ENCODE assay signal across 8 cellular contexts in the genomic region with DNA sequence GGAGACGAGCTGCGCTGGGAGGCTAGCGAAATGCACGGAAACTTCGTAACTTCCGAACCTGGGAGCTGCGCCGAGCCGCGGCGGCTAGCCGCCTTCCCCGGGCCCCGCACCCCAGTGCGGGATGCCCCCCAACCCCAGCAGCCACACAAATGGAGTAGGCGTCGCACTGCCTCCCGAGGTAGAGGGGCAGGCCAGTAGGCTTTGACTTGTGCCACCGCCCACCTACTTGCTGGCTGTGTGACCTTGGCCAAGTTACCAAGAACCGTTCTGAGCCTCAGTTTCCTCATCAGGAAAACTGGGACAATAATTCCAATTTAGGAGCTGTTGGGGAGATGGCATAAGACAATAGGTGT. TPM values are rescaled to one million over a fixed set of nuclear protein-coding genes. Genes with fewer than 3 reads are reported as not detected.
A peak's percentile ranks its signal among the peaks of the same experiment; 100 is the strongest.
DNase-seq lines count a peak whose midpoint lies in the region; ATAC-seq, FAIRE-seq and TF ChIP-seq lines count a peak whose summit lies in the region.

No MANE protein-coding gene starts in this region.

- H3K27ac Mint-ChIP-seq in chondrocyte (ENCODE audit: unreplicated experiment), result no peak overlapping the region
- H3K27ac Mint-ChIP-seq in naive thymus-derived CD4-positive, alpha-beta T cell, result peak overlapping the region in 7 of 9 donors; percentile 30 to 90 (median 74)

- intact Hi-C loops in A673 (cut with micrococcal nuclease; ENCODE audit: unreplicated experiment) (no loop called here), IMR-90 (cut with micrococcal nuclease) (loop anchor here (5.0 kb wide), 1 partner anchor 68 kb away; no protein-coding TSS in a partner anchor)
- intact Hi-C loops in naive thymus-derived CD4-positive, alpha-beta T cell (cut with micrococcal nuclease), result loop anchor here (1.0 to 10.0 kb wide), 17 partner anchors 36 to 1583 kb away; a partner anchor contains a TSS

- peak overlapping the region; percentile 96 for H3K4me3 ChIP-seq in A673 (ENCODE audit: low read depth, low read length, poor library complexity, severe bottlenecking)
- peak overlapping the region; percentile 100 for H3K4me3 ChIP-seq in IMR-90 (ENCODE audit: insufficient read depth, low read depth, low read length)
- peak overlapping the region; percentile 76 for H3K4me3 ChIP-seq in naive thymus-derived CD4-positive, alpha-beta T cell (ENCODE audit: low read length)

- H2AK5ac ChIP-seq in IMR-90 (ENCODE audit: low read depth, low read length), result no peak overlapping the region

- H3K14ac ChIP-seq in IMR-90 (replicated peaks; ENCODE audit: low read depth, low read length), result no peak overlapping the region

- TF ChIP-seq RAD21 in IMR-90 (IDR thresholded peaks at IDR 0.05; ENCODE audit: low read length), result no peak

- H3K18ac ChIP-seq in IMR-90 (ENCODE audit: low read depth, low read length), result no peak overlapping the region

- BruUV-seq in A673 (replicated peaks; lab: Mats Ljungman, UMichigan) (no TSS peak), IMR-90 (replicated peaks; lab: Mats Ljungman, UMichigan) (no TSS peak)

- no peak overlapping the region for H3K9ac ChIP-seq in IMR-90 (ENCODE audit: low read depth, low read length)

- no peaks in the 10 kb centered on the region for H3K9me3 ChIP-seq in A673 (ENCODE audit: low read depth, low read length, poor library complexity, severe bottlenecking)
- no peaks in the 10 kb centered on the region for H3K9me3 ChIP-seq in IMR-90 (ENCODE audit: control insufficient read depth, insufficient read depth, low read length)
- H3K9me3 ChIP-seq in naive thymus-derived CD4-positive, alpha-beta T cell (ENCODE audit: control insufficient read depth in 2 of 3, low read length in 3 of 3), result no peaks in the 10 kb centered on the region

- H3K56ac ChIP-seq in IMR-90 (ENCODE audit: extremely low read depth, insufficient read depth, low read length), result no peak overlapping the region

- no peaks in the 10 kb centered on the region for H4K20me1 ChIP-seq in IMR-90 (ENCODE audit: insufficient read depth, low read length)

- FAIRE-seq in HTR-8/SVneo (lab: Jason Lieb, UNC) (no peak), GM12891 (lab: Jason Lieb, UNC) (no peak)

- H2BK15ac ChIP-seq in IMR-90 (ENCODE audit: low read depth, low read length), result no peak overlapping the region

- no peaks in the 10 kb centered on the region for H3K27me3 Mint-ChIP-seq in chondrocyte (ENCODE audit: low read depth)
- peaks cover 0 to 9% (median 0%) of the 10 kb centered on the region in 5 donors for H3K27me3 Mint-ChIP-seq in naive thymus-derived CD4-positive, alpha-beta T cell

- peak overlapping the region; percentile 72 for H2AK9ac ChIP-seq in IMR-90 (replicated peaks; ENCODE audit: low read depth, low read length, poor library complexity)

- no peak overlapping the region for H4K91ac ChIP-seq in IMR-90 (ENCODE audit: insufficient read depth, low read depth, low read length)

- DNase-seq in A673 (ENCODE audit: low spot score), result no peak
- DNase-seq in IMR-90, result no peak
- DNase-seq in chondrocyte (ENCODE audit: low spot score), result no peak
- no peak for DNase-seq in naive thymus-derived CD4-positive, alpha-beta T cell
- DNase-seq in HTR-8/SVneo (ENCODE audit: insufficient read length, low spot score), result no peak
- DNase-seq in GM12891 (ENCODE audit: insufficient read length, low spot score), result no peak
- DNase-seq in inferior parietal cortex (ENCODE audit: extremely low spot score), result no peak

- H3K79me1 ChIP-seq in IMR-90 (ENCODE audit: low read depth in 1 of 2, low read length in 2 of 2), result no peaks in the 10 kb centered on the region

- POLR2A ChIA-PET in A673 (lab: Charles Lee; ENCODE audit: low non-redundant PET), result no interaction called here
- POLR2A ChIA-PET in IMR-90 (lab: Charles Lee; ENCODE audit: unreplicated experiment), result no interaction called here
- POLR2A ChIA-PET in naive thymus-derived CD4-positive, alpha-beta T cell (lab: Charles Lee), result interaction anchor here (1.0 to 1.9 kb wide), 7 partner anchors 9 to 438 kb away, joined by 3 to 14 read pairs (median 4); no protein-coding TSS in a partner anchor

- no peak overlapping the region for H3K4ac ChIP-seq in IMR-90 (ENCODE audit: low read depth, low read length)

- peak overlapping the region; percentile 27; the same call in 1 of the 2 replicates for H3K23ac ChIP-seq in IMR-90 (ENCODE audit: low read depth, low read length)

- no peak overlapping the region for H2BK5ac ChIP-seq in IMR-90 (ENCODE audit: low read depth, low read length, poor library complexity, severe bottlenecking)

- H3K9me3 Mint-ChIP-seq in chondrocyte (ENCODE audit: low read depth), result no peaks in the 10 kb centered on the region
- H3K9me3 Mint-ChIP-seq in naive thymus-derived CD4-positive, alpha-beta T cell, result no peaks in the 10 kb centered on the region

- peaks cover 36% of the 10 kb centered on the region for H3K4me1 ChIP-seq in A673 (ENCODE audit: insufficient read depth, low read length, poor library complexity, severe bottlenecking)
- H3K4me1 ChIP-seq in IMR-90 (ENCODE audit: control insufficient read depth, insufficient read depth, low read length), result peaks cover 4% of the 10 kb centered on the region; the same call in 1 of the 2 replicates
- peaks cover 3 to 12% of the 10 kb centered on the region in 2 donors for H3K4me1 ChIP-seq in naive thymus-derived CD4-positive, alpha-beta T cell (ENCODE audit: control insufficient read depth in 2 of 2, insufficient read depth in 2 of 2, low read length in 2 of 2)

- ATAC-seq in IMR-90 (ENCODE audit: low read depth), result no peak
- no peak for ATAC-seq in naive thymus-derived CD4-positive, alpha-beta T cell
- ATAC-seq in GM21360 (IDR thresholded peaks at IDR 0.05; ENCODE audit: unreplicated experiment), result no peak

- TF ChIP-seq CTCF in A673 (conservative IDR thresholded peaks at IDR 0.05; ENCODE audit: low read depth, low read length), result no peak
- no peak for TF ChIP-seq CTCF in IMR-90 (conservative IDR thresholded peaks at IDR 0.05; ENCODE audit: low read depth, low read length)
- no peak for TF ChIP-seq CTCF in chondrocyte (IDR thresholded peaks at IDR 0.05)

- H3K4me1 Mint-ChIP-seq in chondrocyte (ENCODE audit: low read depth), result peaks cover 11% of the 10 kb centered on the region
- H3K4me1 Mint-ChIP-seq in naive thymus-derived CD4-positive, alpha-beta T cell, result peaks cover 24 to 42% (median 40%) of the 10 kb centered on the region in 7 donors

- H3K36me3 ChIP-seq in A673 (ENCODE audit: insufficient read depth, low read length, poor library complexity, severe bottlenecking), result no peaks in the 10 kb centered on the region
- H3K36me3 ChIP-seq in IMR-90 (ENCODE audit: control insufficient read depth, insufficient read depth, low read length), result no peaks in the 10 kb centered on the region
- H3K36me3 ChIP-seq in naive thymus-derived CD4-positive, alpha-beta T cell (ENCODE audit: control insufficient read depth in 2 of 3, insufficient read depth in 3 of 3, low read length in 3 of 3), result no peaks in the 10 kb centered on the region

- H3K27me3 ChIP-seq in A673 (replicated peaks; ENCODE audit: insufficient read depth, low read depth, low read length, poor library complexity) (no peaks in the 10 kb centered on the region), IMR-90 (ENCODE audit: control insufficient read depth, insufficient read depth, low read length) (peaks cover 41% of the 10 kb centered on the region)
- no peaks in the 10 kb centered on the region for H3K27me3 ChIP-seq in naive thymus-derived CD4-positive, alpha-beta T cell (ENCODE audit: control insufficient read depth in 2 of 2, insufficient read depth in 2 of 2, low read length in 2 of 2)

- in situ Hi-C loops in IMR-90 (cut with MboI; ENCODE audit: low sequenced_read_pairs), result no loop called here

- CTCF ChIA-PET in A673 (lab: Charles Lee) (no interaction called here), IMR-90 (lab: Yijun Ruan, JAX) (no interaction called here)
- CTCF ChIA-PET in naive thymus-derived CD4-positive, alpha-beta T cell (lab: Charles Lee), result interaction anchor here (1.8 kb wide), 1 partner anchor 81 kb away, joined by 7 read pairs; no protein-coding TSS in a partner anchor

- peak overlapping the region; percentile 97 for H3K4me2 ChIP-seq in IMR-90 (ENCODE audit: low read depth, low read length)

- H2AFZ ChIP-seq in IMR-90 (replicated peaks; ENCODE audit: low read length, poor library complexity), result peak overlapping the region; percentile 99

- no peak overlapping the region for H4K8ac ChIP-seq in IMR-90 (ENCODE audit: low read depth in 2 of 2, low read length in 2 of 2)

- H3K27ac ChIP-seq in A673 (ENCODE audit: low read depth, low read length, poor library complexity, severe bottlenecking) (peak overlapping the region; percentile 81), IMR-90 (ENCODE audit: insufficient read depth, low read length) (no peak overlapping the region)
- H3K27ac ChIP-seq in naive thymus-derived CD4-positive, alpha-beta T cell (ENCODE audit: low read depth, low read length), result peak overlapping the region; percentile 78

- TF ChIP-seq POLR2A in IMR-90 (IDR thresholded peaks at IDR 0.05; ENCODE audit: low read depth, low read length), result no peak
- no peak for TF ChIP-seq POLR2A in GM12891 (IDR thresholded peaks at IDR 0.05; ENCODE audit: low read depth, low read length)

- no peak overlapping the region for H2BK20ac ChIP-seq in IMR-90 (ENCODE audit: low read depth, low read length)

- H3K4me3 Mint-ChIP-seq in chondrocyte (ENCODE audit: unreplicated experiment), result peak overlapping the region; percentile 58
- H3K4me3 Mint-ChIP-seq in naive thymus-derived CD4-positive, alpha-beta T cell, result peak overlapping the region; percentile 68 to 90 (median 78)

- no peaks in the 10 kb centered on the region; the same call in 1 of the 2 replicates for H3K9me1 ChIP-seq in IMR-90 (ENCODE audit: insufficient read depth, low read length)

- H3K36me3 Mint-ChIP-seq in chondrocyte (ENCODE audit: low read depth), result no peaks in the 10 kb centered on the region
- H3K36me3 Mint-ChIP-seq in naive thymus-derived CD4-positive, alpha-beta T cell, result no peaks in the 10 kb centered on the region

- 2% methylated on average over 13 of the region's 20 CpGs; no CpG with 5 or more reads in 1 of the 2 experiments for WGBS in IMR-90 (ENCODE audit: extremely low coverage in 2 of 2, insufficient read length in 1 of 2), 2 experiments

- dilution Hi-C loops in IMR-90 (cut with HindIII; ENCODE audit: low sequenced_read_pairs, unreplicated experiment), result no loop called here

- H2BK120ac ChIP-seq in IMR-90 (ENCODE audit: low read depth, low read length), result no peak overlapping the region

- no peak overlapping the region for H4K5ac ChIP-seq in IMR-90 (ENCODE audit: low read depth, low read length)

TF ChIP-seq in GM12891, 5 proteins besides CTCF, POLR2A, EP300 and RAD21 (continues in another document):
- no peak for TF ChIP-seq TAF1 (IDR thresholded peaks at IDR 0.05; ENCODE audit: low read depth, low read length)
- TF ChIP-seq SPI1 (IDR thresholded peaks at IDR 0.05; ENCODE audit: low read depth, low read length), result no peak
- TF ChIP-seq POU2F2 (IDR thresholded peaks at IDR 0.05; ENCODE audit: low read depth, low read length), result no peak

RNA-seq across cellular contexts. Expression of a gene that starts 0.5 kb away (rescaled TPM):
- total RNA-seq in A673 (2021) (79.4 and 84.9 TPM in 2 replicates), IMR-90 (2012; rRNA removed) (2.5 and 3.9 TPM in 2 replicates), chondrocyte (11.7 to 13.8 TPM (median 13.5 TPM) in 3 replicates)
- polyA plus RNA-seq in IMR-90 (2012; rRNA removed), result 1.6 and 2.1 TPM in 2 replicates
- polyA plus RNA-seq in IMR-90 (2012; cell fraction: cytosol; rRNA removed), result 0.33 and 0.57 TPM in 2 replicates
- 0.13 and 1.5 TPM in 2 replicates for polyA plus RNA-seq in IMR-90 (2012; cell fraction: nucleus; rRNA removed; ENCODE audit: low replicate concordance)
- 10 to 100 TPM; 14.5 to 28.8 (median 17.5) TPM for total RNA-seq in naive thymus-derived CD4-positive, alpha-beta T cell
- polyA plus RNA-seq in naive thymus-derived CD4-positive, alpha-beta T cell, result 10 to 100 TPM; 20.6 to 22.3 TPM
- polyA plus RNA-seq in GM12891 (2012; ENCODE audit: low read depth, missing spikeins), result 53.8 TPM
